15 cellular contexts compared by ENCODE assay signal in genomic region chr7:100878685-100879084, GRCh38. TPM values are rescaled to one million over a fixed set of nuclear protein-coding genes. Genes with fewer than 3 reads are reported as not detected.
DNase-seq lines count a peak whose midpoint lies in the region; ATAC-seq, FAIRE-seq and TF ChIP-seq lines count a peak whose summit lies in the region.
"Had no signal": no experiment of that assay in that cellular context is flagged by ENCODE, and none has a peak within 500 bp of the region (broad histone marks: within the 10 kb centered on the region; RNA-seq: fewer than 3 reads in every experiment).

No MANE protein-coding gene starts in this region.

- no TSS peak for BruUV-seq in K562 (replicated peaks; lab: Mats Ljungman, UMichigan)

- POLR2A ChIA-PET in K562 (lab: Yijun Ruan, JAX): interaction anchor here (0.6 to 6.2 kb wide), 3 partner anchors 9 to 260 kb away, joined by 4 to 144 read pairs (median 6); partner anchors contain the start of genes TRIP6 and UFSP1

- H3K4me2 ChIP-seq in Loucy (ENCODE audit: low read depth, low read length, poor library complexity, severe bottlenecking) (peak overlapping the region; percentile 92), K562 (ENCODE audit: insufficient read depth, low read length) (no peak overlapping the region)

- H3K9me3 ChIP-seq in Loucy (ENCODE audit: insufficient read depth, low read depth, low read length): no peaks in the 10 kb centered on the region
- no peaks in the 10 kb centered on the region for H3K9me3 ChIP-seq in K562 (replicated peaks; ENCODE audit: control insufficient read depth, insufficient read depth, low read depth, low read length)
- no peaks in the 10 kb centered on the region for H3K9me3 ChIP-seq in psoas muscle
- H3K9me3 ChIP-seq: lower lobe of right lung had no signal

- peak; percentile 43; the same call in 1 of the 2 replicates for TF ChIP-seq POLR2A in K562 (conservative IDR thresholded peaks at IDR 0.05)

- H3K79me2 ChIP-seq in Loucy (ENCODE audit: insufficient read depth, low read length) (peaks cover 87% of the 10 kb centered on the region), K562 (ENCODE audit: control insufficient read depth, insufficient read depth, low read length) (peaks cover 82% of the 10 kb centered on the region)

- no peaks in the 10 kb centered on the region for H3K27me3 Mint-ChIP-seq in activated T-cell treated with anti-CD3 and anti-CD28 coated beads, Interleukin-2, amount 50 U/mL, for 72 hours (ENCODE audit: low read depth)

- H3K36me3 ChIP-seq in Loucy (ENCODE audit: insufficient read depth, low read length) (peaks cover 49% of the 10 kb centered on the region; the same call in 1 of the 2 replicates), K562 (ENCODE audit: control insufficient read depth, insufficient read depth, low read length) (peaks cover 90% of the 10 kb centered on the region), psoas muscle (ENCODE audit: insufficient read depth in 1 of 2, low read depth in 1 of 2) (peaks cover 7 to 71% of the 10 kb centered on the region in 2 donors)

- H3K4me1 ChIP-seq in Loucy (ENCODE audit: insufficient read depth, low read length, poor library complexity, severe bottlenecking) (peaks cover 37% of the 10 kb centered on the region), K562 (replicated peaks in 1 of 2; ENCODE audit: control insufficient read depth in 2 of 2, insufficient read depth in 2 of 2, low read length in 2 of 2) (peaks cover 20 to 48% of the 10 kb centered on the region in 2 experiments; a peak in 4 of 5 replicates), psoas muscle (peaks cover 42% of the 10 kb centered on the region)

- no peak for ATAC-seq in activated T-cell treated with anti-CD3 and anti-CD28 coated beads, Interleukin-2, amount 50 U/mL, for 72 hours (replicated peaks in 1 of 2)
- ATAC-seq in K562 (no peak), psoas muscle (no peak), GM21825 (IDR thresholded peaks at IDR 0.05; ENCODE audit: unreplicated experiment) (no peak)
- ATAC-seq: lower lobe of right lung, sciatic nerve had no signal

- no peaks in the 10 kb centered on the region for H3K9me3 Mint-ChIP-seq in activated T-cell treated with anti-CD3 and anti-CD28 coated beads, Interleukin-2, amount 50 U/mL, for 72 hours

- H3K9ac ChIP-seq in Loucy (ENCODE audit: low read depth, low read length, poor library complexity, severe bottlenecking) (peak overlapping the region; percentile 61), K562 (ENCODE audit: insufficient read depth in 1 of 2, low read depth in 2 of 2, low read length in 2 of 2) (no peak overlapping the region)

- peaks cover 6% of the 10 kb centered on the region for H3K27me3 ChIP-seq in Loucy (ENCODE audit: insufficient read depth, low read length, poor library complexity, severe bottlenecking)
- H3K27me3 ChIP-seq in K562 (ENCODE audit: control insufficient read depth in 2 of 2, insufficient read depth in 2 of 2, low read length in 2 of 2): no peaks in the 10 kb centered on the region
- no peaks in the 10 kb centered on the region for H3K27me3 ChIP-seq in psoas muscle (ENCODE audit: insufficient read depth in 3 of 3, low read length in 2 of 3)

- CTCF ChIA-PET in K562 (lab: Yijun Ruan, JAX; ENCODE audit: low intra/inter-chr PET ratio): no interaction called here

- H3K27ac ChIP-seq in K562 (ENCODE audit: extremely low read depth, low read depth, low read length): no peak overlapping the region
- peak overlapping the region; percentile 98 for H3K27ac ChIP-seq in psoas muscle
- H3K27ac ChIP-seq: lower lobe of right lung had no signal

- H3K27ac Mint-ChIP-seq in activated T-cell treated with anti-CD3 and anti-CD28 coated beads, Interleukin-2, amount 50 U/mL, for 72 hours: peak overlapping the region; percentile 95

- WGBS in K562 (ENCODE audit: insufficient coverage, low coverage, missing lambda C conversion rate): 84% methylated on average over 6 of the region's 6 CpGs
- WGBS in psoas muscle, 3 donors: 80 to 88% (median 83%) methylated on average over 6 of the region's 6 CpGs

- peaks cover 17 to 55% of the 10 kb centered on the region in 2 donors for H3K36me3 Mint-ChIP-seq in activated T-cell treated with anti-CD3 and anti-CD28 coated beads, Interleukin-2, amount 50 U/mL, for 72 hours (ENCODE audit: insufficient read depth in 2 of 2)

- H3F3A ChIP-seq in Loucy (ENCODE audit: low read depth): no peaks in the 10 kb centered on the region

- FAIRE-seq in K562 (lab: Jason Lieb, UNC): no peak
- FAIRE-seq: frontal cortex had no signal

- no peak for DNase-seq in activated T-cell treated with anti-CD3 and anti-CD28 coated beads, Interleukin-2, amount 50 U/mL, for 72 hours
- DNase-seq in activated T-cell treated with anti-CD3 and anti-CD28 coated beads, Interleukin-2, amount 50 U/mL, for 48 hours: no peak
- no peak for DNase-seq in K562 (ENCODE audit: extremely low read depth in 1 of 4, low spot score in 3 of 4)
- no peak for DNase-seq in psoas muscle
- no peak for DNase-seq in C1 segment of cervical spinal cord (lab: John Stamatoyannopoulos, UW)
- DNase-seq in MV-4-11 (lab: John Stamatoyannopoulos, UW): no peak
- DNase-seq: activated CD4-positive, alpha-beta T cell treated with anti-CD3 and anti-CD28 coated beads for 48 hours; lower lobe of right lung; NCI-H1930; NCI-H510A treated with DMSO at 0.1 percent for 48 hours; stimulated activated CD4-positive, alpha-beta T cell treated with anti-CD3 and anti-CD28 coated beads, Interleukin-2, amount 100 ng/mL, for 48 hours had no signal

- no peaks in the 10 kb centered on the region for H3K9me2 ChIP-seq in Loucy (replicated peaks; ENCODE audit: low read depth, low read length)

- TF ChIP-seq EP300 in K562 (IDR thresholded peaks at IDR 0.05; ENCODE audit: low read length): no peak

- peaks cover 79% of the 10 kb centered on the region for H4K20me1 ChIP-seq in Loucy (ENCODE audit: insufficient read depth, low read length, poor library complexity, severe bottlenecking)
- peaks cover 18% of the 10 kb centered on the region; the same call in 1 of the 2 replicates for H4K20me1 ChIP-seq in K562 (replicated peaks; ENCODE audit: control insufficient read depth, insufficient read depth, low read length)

- H3K9me1 ChIP-seq in K562 (ENCODE audit: control insufficient read depth, insufficient read depth, low read length): peaks cover 4% of the 10 kb centered on the region

- no peak for TF ChIP-seq CTCF in Loucy (conservative IDR thresholded peaks at IDR 0.05; ENCODE audit: low read length)
- TF ChIP-seq CTCF in K562 (IDR thresholded peaks at IDR 0.05 in 2 of 3, conservative IDR thresholded peaks at IDR 0.05 in 1 of 3; ENCODE audit: insufficient read depth in 2 of 3, low read depth in 1 of 3, low read length in 3 of 3): no peak
- TF ChIP-seq CTCF in psoas muscle (IDR thresholded peaks at IDR 0.05): no peak

- in situ Hi-C loops in K562 (cut with MboI): no loop called here

- H3K4me1 Mint-ChIP-seq in activated T-cell treated with anti-CD3 and anti-CD28 coated beads, Interleukin-2, amount 50 U/mL, for 72 hours (ENCODE audit: low read depth): peaks cover 58% of the 10 kb centered on the region

- no peak for TF ChIP-seq RAD21 in K562 (CRISPR knock-in tag; conservative IDR thresholded peaks at IDR 0.05 in 1 of 2, IDR thresholded peaks at IDR 0.05 in 1 of 2)

- intact Hi-C loops in K562 (cut with micrococcal nuclease): no loop called here
- intact Hi-C loops in psoas muscle (cut with DNase I): no loop called here

- H2AFZ ChIP-seq in Loucy (ENCODE audit: low read length) (no peak overlapping the region), K562 (ENCODE audit: low read depth, low read length) (no peak overlapping the region)

- H3K4me3 ChIP-seq in Loucy (ENCODE audit: low read length, poor library complexity, severe bottlenecking): peak overlapping the region; percentile 100
- no peak overlapping the region for H3K4me3 ChIP-seq in K562
- H3K4me3 ChIP-seq in psoas muscle: no peak overlapping the region
- H3K4me3 ChIP-seq: lower lobe of right lung had no signal

- peak overlapping the region; percentile 2 to 69 for H3K4me3 Mint-ChIP-seq in activated T-cell treated with anti-CD3 and anti-CD28 coated beads, Interleukin-2, amount 50 U/mL, for 72 hours

RNA-seq across cellular contexts. Expression of gene SRRT, which starts 3.8 kb away (rescaled TPM):
- 100 to 1,000 TPM; 140 to 145 TPM for total RNA-seq in activated T-cell treated with anti-CD3 and anti-CD28 coated beads, Interleukin-2, amount 50 U/mL, for 72 hours
- total RNA-seq in K562 (2011; cell fraction: chromatin; rRNA removed; ENCODE audit: low replicate concordance): 448 and 751 TPM in 2 replicates
- total RNA-seq in K562 (2011; cell fraction: nucleolus; rRNA removed): 282 and 327 TPM in 2 replicates
- total RNA-seq in K562 (2011; cell fraction: nucleoplasm; rRNA removed): 310 and 324 TPM in 2 replicates
- 155 and 156 TPM in 2 replicates for total RNA-seq in K562 (2014; rRNA removed)
- 51.8 and 71.6 TPM in 2 replicates for total RNA-seq in K562 (2014; rRNA removed; fragmentation: Illumina TruSeq; extraction: Trizol)
- total RNA-seq in K562 (2015; rRNA removed; fragmentation: Illumina TruSeq; extraction: Trizol): 80.6 and 84.4 TPM in 2 replicates
- total RNA-seq in K562 (2021): 238 and 263 TPM in 2 replicates
- polyA plus RNA-seq in K562 (2011; rRNA removed): 36.5 and 68.2 TPM in 2 replicates
- 31.1 and 47.3 TPM in 2 replicates for polyA plus RNA-seq in K562 (2011; cell fraction: cytosol; rRNA removed)
- 397 and 581 TPM in 2 replicates for polyA plus RNA-seq in K562 (2011; cell fraction: nucleus; rRNA removed)
- 151 and 218 TPM in 2 replicates for polyA plus RNA-seq in K562 (2012)
- 143 and 145 TPM in 2 replicates for polyA plus RNA-seq in K562 (2014; fragmentation: Illumina TruSeq; extraction: Trizol)
- polyA plus RNA-seq in K562 (2014; fragmentation: Nextera tagmentation; extraction: Ambion mirVana): 10 to 100 TPM; 10.3 to 16.7 TPM
- 140 and 171 TPM in 2 replicates for polyA plus RNA-seq in K562 (2014; rRNA removed)
- 33.4 and 36.1 TPM in 2 replicates for polyA minus RNA-seq in K562 (2011; rRNA and poly(A)+ RNA removed)
- 63.2 and 87.3 TPM in 2 replicates for polyA minus RNA-seq in K562 (2011; cell fraction: cytosol; rRNA and poly(A)+ RNA removed)
- 122 and 159 TPM in 2 replicates for polyA minus RNA-seq in K562 (2011; cell fraction: nucleus; rRNA and poly(A)+ RNA removed)
- total RNA-seq in psoas muscle: 10 to 100 TPM; 46.8 to 79.8 (median 61.0) TPM
- 10 to 100 TPM; 48.2 to 58.1 (median 51.2) TPM for polyA plus RNA-seq in psoas muscle

RNA-seq across cellular contexts. Expression of gene UFSP1, which starts 10.8 kb away (rescaled TPM):
- total RNA-seq in activated T-cell treated with anti-CD3 and anti-CD28 coated beads, Interleukin-2, amount 50 U/mL, for 72 hours: under 1 TPM; 0.34 to 0.83 TPM
- total RNA-seq in K562 (2011; cell fraction: chromatin; rRNA removed; ENCODE audit: low replicate concordance): 2.3 and 9.4 TPM in 2 replicates
- total RNA-seq in K562 (2011; cell fraction: nucleolus; rRNA removed): 15.4 and 16.7 TPM in 2 replicates
- 6.6 and 8.9 TPM in 2 replicates for total RNA-seq in K562 (2011; cell fraction: nucleoplasm; rRNA removed)
- total RNA-seq in K562 (2014; rRNA removed) (18.8 and 20.9 TPM in 2 replicates), K562 (2014; rRNA removed; fragmentation: Illumina TruSeq; extraction: Trizol) (1.4 and 2.1 TPM in 2 replicates), K562 (2015; rRNA removed; fragmentation: Illumina TruSeq; extraction: Trizol) (3.5 and 3.7 TPM in 2 replicates), K562 (2021) (7.8 and 8.5 TPM in 2 replicates), psoas muscle (1 to 10 TPM; 2.5 to 8.0 (median 6.0) TPM)
- polyA plus RNA-seq in K562 (2011; rRNA removed) (1.7 and 2.3 TPM in 2 replicates), K562 (2014; fragmentation: Illumina TruSeq; extraction: Trizol) (1.3 and 2.0 TPM in 2 replicates), K562 (2014; fragmentation: Nextera tagmentation; extraction: Ambion mirVana) (under 1 TPM; 0.50 to 0.53 TPM), K562 (2014; rRNA removed) (13.5 and 14.3 TPM in 2 replicates), psoas muscle (1 to 10 TPM; 3.7 to 7.6 (median 4.3) TPM)
- polyA plus RNA-seq in K562 (2011; cell fraction: cytosol; rRNA removed): 1.4 and 7.3 TPM in 2 replicates
- polyA plus RNA-seq in K562 (2011; cell fraction: nucleus; rRNA removed): 2.0 and 9.3 TPM in 2 replicates
- polyA plus RNA-seq in K562 (2012): 4.0 and 6.4 TPM in 2 replicates
- polyA minus RNA-seq in K562 (2011; rRNA and poly(A)+ RNA removed): 1.4 and 2.4 TPM in 2 replicates
- 3.8 and 6.0 TPM in 2 replicates for polyA minus RNA-seq in K562 (2011; cell fraction: cytosol; rRNA and poly(A)+ RNA removed)
- 13.9 and 15.2 TPM in 2 replicates for polyA minus RNA-seq in K562 (2011; cell fraction: nucleus; rRNA and poly(A)+ RNA removed)

RNA-seq across cellular contexts. Expression of gene TRIP6, which starts 11.5 kb away (rescaled TPM):
- total RNA-seq in activated T-cell treated with anti-CD3 and anti-CD28 coated beads, Interleukin-2, amount 50 U/mL, for 72 hours: 10 to 100 TPM; 28.3 to 31.5 TPM
- total RNA-seq in K562 (2011; cell fraction: chromatin; rRNA removed; ENCODE audit: low replicate concordance): 66.0 and 118 TPM in 2 replicates
- total RNA-seq in K562 (2011; cell fraction: nucleolus; rRNA removed): 92.2 and 99.2 TPM in 2 replicates
- 66.9 and 80.3 TPM in 2 replicates for total RNA-seq in K562 (2011; cell fraction: nucleoplasm; rRNA removed)
- total RNA-seq in K562 (2014; rRNA removed) (104 and 108 TPM in 2 replicates), K562 (2014; rRNA removed; fragmentation: Illumina TruSeq; extraction: Trizol) (28.3 and 28.9 TPM in 2 replicates), K562 (2015; rRNA removed; fragmentation: Illumina TruSeq; extraction: Trizol) (85.7 and 90.5 TPM in 2 replicates), K562 (2021) (141 and 148 TPM in 2 replicates), psoas muscle (1 to 10 TPM; 5.0 to 8.8 (median 6.8) TPM)
- polyA plus RNA-seq in K562 (2011; rRNA removed) (48.5 and 54.0 TPM in 2 replicates), K562 (2014; fragmentation: Illumina TruSeq; extraction: Trizol) (35.6 and 78.2 TPM in 2 replicates), K562 (2014; fragmentation: Nextera tagmentation; extraction: Ambion mirVana) (10 to 100 TPM in 1 of 2 experiments, 1 to 10 TPM in 1; 5.9 to 12.0 TPM), K562 (2014; rRNA removed) (103 and 112 TPM in 2 replicates), psoas muscle (1 to 10 TPM; 4.3 to 7.1 (median 5.3) TPM)
- 55.2 and 103 TPM in 2 replicates for polyA plus RNA-seq in K562 (2011; cell fraction: cytosol; rRNA removed)
- polyA plus RNA-seq in K562 (2011; cell fraction: nucleus; rRNA removed): 104 and 125 TPM in 2 replicates
- polyA plus RNA-seq in K562 (2012): 96.4 and 111 TPM in 2 replicates
- 16.6 and 36.4 TPM in 2 replicates for polyA minus RNA-seq in K562 (2011; rRNA and poly(A)+ RNA removed)
- polyA minus RNA-seq in K562 (2011; cell fraction: cytosol; rRNA and poly(A)+ RNA removed): 27.3 and 36.2 TPM in 2 replicates
- polyA minus RNA-seq in K562 (2011; cell fraction: nucleus; rRNA and poly(A)+ RNA removed): 31.2 and 31.5 TPM in 2 replicates

RNA-seq across cellular contexts. Expression of gene ACHE, which starts 17.0 kb away (rescaled TPM):
- under 1 TPM; 0.16 to 0.41 TPM for total RNA-seq in activated T-cell treated with anti-CD3 and anti-CD28 coated beads, Interleukin-2, amount 50 U/mL, for 72 hours
- 9.6 and 34.7 TPM in 2 replicates for total RNA-seq in K562 (2011; cell fraction: chromatin; rRNA removed; ENCODE audit: low replicate concordance)
- 25.8 and 31.3 TPM in 2 replicates for total RNA-seq in K562 (2011; cell fraction: nucleolus; rRNA removed)
- total RNA-seq in K562 (2011; cell fraction: nucleoplasm; rRNA removed): 17.1 and 17.3 TPM in 2 replicates
- total RNA-seq in K562 (2014; rRNA removed): 2.7 and 4.0 TPM in 2 replicates
- total RNA-seq in K562 (2014; rRNA removed; fragmentation: Illumina TruSeq; extraction: Trizol): 0.54 and 0.84 TPM in 2 replicates
- 0.51 and 0.87 TPM in 2 replicates for total RNA-seq in K562 (2015; rRNA removed; fragmentation: Illumina TruSeq; extraction: Trizol)
- total RNA-seq in K562 (2021): 7.5 and 8.8 TPM in 2 replicates
- 2.5 and 2.8 TPM in 2 replicates for polyA plus RNA-seq in K562 (2011; rRNA removed)
- polyA plus RNA-seq in K562 (2011; cell fraction: cytosol; rRNA removed): 1.4 and 6.8 TPM in 2 replicates
- 9.7 and 46.1 TPM in 2 replicates for polyA plus RNA-seq in K562 (2011; cell fraction: nucleus; rRNA removed)
- 2.2 and 3.3 TPM in 2 replicates for polyA plus RNA-seq in K562 (2012)
- 1.9 and 4.2 TPM in 2 replicates for polyA plus RNA-seq in K562 (2014; fragmentation: Illumina TruSeq; extraction: Trizol)
- under 1 TPM; 0.04 to 0.06 TPM for polyA plus RNA-seq in K562 (2014; fragmentation: Nextera tagmentation; extraction: Ambion mirVana)
- 8.0 and 9.3 TPM in 2 replicates for polyA plus RNA-seq in K562 (2014; rRNA removed)
- 0.21 and 1.3 TPM in 2 replicates for polyA minus RNA-seq in K562 (2011; rRNA and poly(A)+ RNA removed)
- polyA minus RNA-seq in K562 (2011; cell fraction: cytosol; rRNA and poly(A)+ RNA removed): 1.2 and 5.0 TPM in 2 replicates
- polyA minus RNA-seq in K562 (2011; cell fraction: nucleus; rRNA and poly(A)+ RNA removed): 3.3 and 3.9 TPM in 2 replicates
- 10 to 100 TPM; 21.4 to 99.2 (median 36.8) TPM for total RNA-seq in psoas muscle
- polyA plus RNA-seq in psoas muscle: 10 to 100 TPM; 10.7 to 23.8 (median 14.2) TPM

RNA-seq across cellular contexts. Expression of gene SLC12A9, which starts 26.2 kb away (rescaled TPM):
- total RNA-seq in activated T-cell treated with anti-CD3 and anti-CD28 coated beads, Interleukin-2, amount 50 U/mL, for 72 hours: 10 to 100 TPM; 17.6 to 20.1 TPM
- 27.9 and 65.1 TPM in 2 replicates for total RNA-seq in K562 (2011; cell fraction: chromatin; rRNA removed; ENCODE audit: low replicate concordance)
- total RNA-seq in K562 (2011; cell fraction: nucleolus; rRNA removed): 41.7 and 43.0 TPM in 2 replicates
- 36.7 and 51.5 TPM in 2 replicates for total RNA-seq in K562 (2011; cell fraction: nucleoplasm; rRNA removed)
- 10.7 and 13.8 TPM in 2 replicates for total RNA-seq in K562 (2014; rRNA removed)
- total RNA-seq in K562 (2014; rRNA removed; fragmentation: Illumina TruSeq; extraction: Trizol): 3.3 and 6.1 TPM in 2 replicates
- 7.9 and 10.7 TPM in 2 replicates for total RNA-seq in K562 (2015; rRNA removed; fragmentation: Illumina TruSeq; extraction: Trizol)
- 18.7 and 20.2 TPM in 2 replicates for total RNA-seq in K562 (2021)
- polyA plus RNA-seq in K562 (2011; rRNA removed): 8.4 and 10.6 TPM in 2 replicates
- polyA plus RNA-seq in K562 (2011; cell fraction: cytosol; rRNA removed): 7.7 and 17.8 TPM in 2 replicates
- 38.4 and 65.5 TPM in 2 replicates for polyA plus RNA-seq in K562 (2011; cell fraction: nucleus; rRNA removed)
- 14.9 and 15.6 TPM in 2 replicates for polyA plus RNA-seq in K562 (2012)
- polyA plus RNA-seq in K562 (2014; fragmentation: Illumina TruSeq; extraction: Trizol): 11.7 and 13.7 TPM in 2 replicates
- polyA plus RNA-seq in K562 (2014; fragmentation: Nextera tagmentation; extraction: Ambion mirVana): under 1 TPM; 0.06 to 0.17 TPM
- 14.6 and 15.6 TPM in 2 replicates for polyA plus RNA-seq in K562 (2014; rRNA removed)
- 3.3 and 4.6 TPM in 2 replicates for polyA minus RNA-seq in K562 (2011; rRNA and poly(A)+ RNA removed)
- 8.4 and 8.9 TPM in 2 replicates for polyA minus RNA-seq in K562 (2011; cell fraction: cytosol; rRNA and poly(A)+ RNA removed)
- 5.8 and 7.0 TPM in 2 replicates for polyA minus RNA-seq in K562 (2011; cell fraction: nucleus; rRNA and poly(A)+ RNA removed)
- 1 to 10 TPM; 2.9 to 4.7 (median 3.9) TPM for total RNA-seq in psoas muscle
- polyA plus RNA-seq in psoas muscle: 1 to 10 TPM; 2.2 to 3.3 (median 2.5) TPM
